8 cellular contexts compared by ENCODE assay signal in the genomic region with DNA sequence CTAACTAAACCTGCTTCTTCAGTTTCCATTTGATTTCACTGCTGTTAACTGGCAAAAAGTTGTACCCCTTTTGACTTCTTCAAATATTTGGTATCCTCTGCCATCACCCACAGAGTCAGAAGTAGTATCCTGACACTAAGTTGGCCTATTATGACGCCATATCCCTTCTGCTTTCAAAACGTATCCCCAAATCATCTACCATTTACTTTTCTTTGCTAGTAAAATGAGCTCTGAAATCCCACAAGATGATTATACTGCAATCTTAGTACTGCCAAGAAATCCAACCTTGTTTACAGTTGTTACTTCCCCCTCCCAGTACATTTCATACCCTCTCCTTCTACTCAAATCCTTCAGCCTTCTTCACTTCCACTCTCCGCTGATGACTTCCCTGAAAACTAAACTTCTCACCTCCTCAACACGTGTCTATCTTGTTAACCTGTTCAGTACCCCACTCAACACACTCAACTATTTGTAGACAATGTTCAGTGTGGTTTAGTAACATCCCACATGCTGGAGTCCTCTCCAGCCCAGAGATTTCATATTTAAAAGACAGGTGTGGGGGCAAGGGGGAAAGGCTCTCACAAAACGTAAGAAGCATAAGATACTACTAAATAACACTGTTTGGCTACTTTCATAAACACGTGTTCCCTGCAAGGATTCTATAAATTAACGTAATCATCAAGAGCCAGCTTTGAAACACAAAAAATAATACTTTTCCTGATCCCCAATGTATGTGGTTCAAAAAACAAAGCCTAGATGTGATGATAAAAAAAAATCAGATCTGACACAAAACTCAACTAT. TPM values are rescaled to one million over a fixed set of nuclear protein-coding genes. Genes with fewer than 3 reads are reported as not detected.
DNase-seq lines count a peak whose midpoint lies in the region; ATAC-seq and TF ChIP-seq lines count a peak whose summit lies in the region.

No MANE protein-coding gene starts in this region.

- peak overlapping the region; percentile 92 for H3K4me2 ChIP-seq in HCT116 (ENCODE audit: low read length)

- no peaks in the 10 kb centered on the region for H3K27me3 Mint-ChIP-seq in activated naive CD8-positive, alpha-beta T cell treated with anti-CD3 and anti-CD28 coated beads, Interleukin-2, amount 10 ng/mL, durations not matched to agents 7 days and 5 days

- H3K4me3 ChIP-seq in A673 (ENCODE audit: low read depth, low read length, poor library complexity, severe bottlenecking) = peak overlapping the region; percentile 90
- H3K4me3 ChIP-seq in HCT116 (replicated peaks in 1 of 2; ENCODE audit: low read depth in 1 of 2, low read length in 2 of 2) = peak overlapping the region; percentile 79
- H3K4me3 ChIP-seq in thymus (ENCODE audit: low read length) = peak overlapping the region; percentile 72

- peaks cover 64% of the 10 kb centered on the region for H3K79me2 ChIP-seq in HCT116 (ENCODE audit: insufficient read depth, low read length)

- H3K27ac ChIP-seq in A673 (ENCODE audit: low read depth, low read length, poor library complexity, severe bottlenecking) (peak overlapping the region; percentile 93), HCT116 (ENCODE audit: low read depth, low read length) (no peak overlapping the region), thymus (ENCODE audit: low read depth) (no peak overlapping the region)

- no peaks in the 10 kb centered on the region for H3K9me3 Mint-ChIP-seq in activated naive CD8-positive, alpha-beta T cell treated with anti-CD3 and anti-CD28 coated beads, Interleukin-2, amount 10 ng/mL, durations not matched to agents 7 days and 5 days

- no peak for TF ChIP-seq POLR2A in HCT116 (IDR thresholded peaks at IDR 0.05; ENCODE audit: borderline replicate concordance, extremely low read depth, insufficient read depth, insufficient read length)

- H3K4me1 ChIP-seq in A673 (ENCODE audit: insufficient read depth, low read length, poor library complexity, severe bottlenecking) = peaks cover 7% of the 10 kb centered on the region
- H3K4me1 ChIP-seq in HCT116 (ENCODE audit: control insufficient read depth in 1 of 2, insufficient read depth in 2 of 2, low read length in 2 of 2) = peaks cover 0 to 33% of the 10 kb centered on the region in 2 experiments; a peak in 2 of 4 replicates
- H3K4me1 ChIP-seq in thymus (ENCODE audit: control insufficient read depth, insufficient read depth, low read length) = peaks cover 11% of the 10 kb centered on the region

- RAD21 ChIA-PET in HCT116 (lab: Charles Lee; ENCODE audit: low non-redundant PET in 1 of 2, low total read pairs in 2 of 2, uncharacterized antibody in 2 of 2, unreplicated experiment in 2 of 2) = no interaction called here

- WGBS in thymus = 19% methylated on average over 7 of the region's 7 CpGs

- peaks cover 27% of the 10 kb centered on the region for H3K4me1 Mint-ChIP-seq in activated naive CD8-positive, alpha-beta T cell treated with anti-CD3 and anti-CD28 coated beads, Interleukin-2, amount 10 ng/mL, durations not matched to agents 7 days and 5 days

- H3K27me3 ChIP-seq in A673 (replicated peaks; ENCODE audit: insufficient read depth, low read depth, low read length, poor library complexity) (no peaks in the 10 kb centered on the region), HCT116 (ENCODE audit: insufficient read depth, low read length) (no peaks in the 10 kb centered on the region), thymus (ENCODE audit: control insufficient read depth, insufficient read depth) (no peaks in the 10 kb centered on the region)

- TF ChIP-seq RAD21 in HCT116 (IDR thresholded peaks at IDR 0.05; ENCODE audit: low read depth) = no peak

- peaks cover 14% of the 10 kb centered on the region; the same call in 1 of the 2 replicates for H4K20me1 ChIP-seq in HCT116 (ENCODE audit: insufficient read depth)

- no peak for TF ChIP-seq CTCF in A673 (conservative IDR thresholded peaks at IDR 0.05; ENCODE audit: low read depth, low read length)
- TF ChIP-seq CTCF in HCT116 (IDR thresholded peaks at IDR 0.05 in 2 of 3, conservative IDR thresholded peaks at IDR 0.05 in 1 of 3; ENCODE audit: borderline replicate concordance in 1 of 3, insufficient read depth in 1 of 3, low read depth in 2 of 3, low read length in 2 of 3) = no peak

- no peak for ATAC-seq in HCT116
- no peak for ATAC-seq in activated naive CD8-positive, alpha-beta T cell treated with anti-CD3 and anti-CD28 coated beads, Interleukin-2, amount 10 ng/mL, durations not matched to agents 7 days and 5 days (ENCODE audit: low read depth)
- ATAC-seq in GM19328 (IDR thresholded peaks at IDR 0.05; ENCODE audit: unreplicated experiment) = no peak
- no peak for ATAC-seq in GM21526 (IDR thresholded peaks at IDR 0.05; ENCODE audit: low FRiP score, unreplicated experiment)
- no peak for ATAC-seq in HG03196 (IDR thresholded peaks at IDR 0.05; ENCODE audit: unreplicated experiment)

- intact Hi-C loops in A673 (cut with micrococcal nuclease; ENCODE audit: unreplicated experiment) (loop anchor here (5.0 kb wide), 1 partner anchor 167 kb away; a partner anchor contains a TSS), HCT116 (cut with micrococcal nuclease) (loop anchor here (5.0 kb wide), 1 partner anchor 327 kb away; a partner anchor contains a TSS)

- BruUV-seq in A673 (replicated peaks; lab: Mats Ljungman, UMichigan) (no TSS peak), HCT116 (replicated peaks; lab: Mats Ljungman, UMichigan) (no TSS peak)

- DNase-seq in A673 (ENCODE audit: low spot score) (no peak), HCT116 (ENCODE audit: low read depth, low spot score) (no peak), left kidney (ENCODE audit: low read depth, low spot score) (peak; percentile 42)
- no peak for DNase-seq in activated naive CD8-positive, alpha-beta T cell treated with anti-CD3 and anti-CD28 coated beads, Interleukin-2, amount 10 ng/mL, durations not matched to agents 7 days and 5 days

- CTCF ChIA-PET in A673 (lab: Charles Lee) = no interaction called here
- CTCF ChIA-PET in HCT116 (lab: Charles Lee) = no interaction called here

- peaks cover 14% of the 10 kb centered on the region for H3K36me3 Mint-ChIP-seq in activated naive CD8-positive, alpha-beta T cell treated with anti-CD3 and anti-CD28 coated beads, Interleukin-2, amount 10 ng/mL, durations not matched to agents 7 days and 5 days

- POLR2A ChIA-PET in A673 (lab: Charles Lee; ENCODE audit: low non-redundant PET) (no interaction called here), HCT116 (lab: Charles Lee) (no interaction called here)
- POLR2A ChIA-PET in activated naive CD8-positive, alpha-beta T cell treated with anti-CD3 and anti-CD28 coated beads, Interleukin-2, amount 10 ng/mL, durations not matched to agents 7 days and 5 days (lab: Charles Lee) = interaction anchor here (2.7 kb wide), 1 partner anchor 329 kb away, joined by 9 read pairs; a partner anchor contains a TSS

- H3K9me2 ChIP-seq in HCT116 (ENCODE audit: insufficient read depth) = no peaks in the 10 kb centered on the region

- peak overlapping the region; percentile 90 for H3K4me3 Mint-ChIP-seq in activated naive CD8-positive, alpha-beta T cell treated with anti-CD3 and anti-CD28 coated beads, Interleukin-2, amount 10 ng/mL, durations not matched to agents 7 days and 5 days

- H3K36me3 ChIP-seq in A673 (ENCODE audit: insufficient read depth, low read length, poor library complexity, severe bottlenecking) (peaks cover 30% of the 10 kb centered on the region), HCT116 (ENCODE audit: control insufficient read depth in 1 of 2, insufficient read depth in 2 of 2, low read length in 2 of 2) (peaks cover 15 to 21% of the 10 kb centered on the region in 2 experiments), thymus (ENCODE audit: control insufficient read depth, insufficient read depth) (peaks cover 5% of the 10 kb centered on the region)

- H3K9ac ChIP-seq in HCT116 (ENCODE audit: low read length) = peak overlapping the region; percentile 90

- no peak overlapping the region for H2AFZ ChIP-seq in HCT116 (ENCODE audit: low read depth, low read length, poor library complexity, severe bottlenecking)

- H3K9me3 ChIP-seq in A673 (ENCODE audit: low read depth, low read length, poor library complexity, severe bottlenecking) (no peaks in the 10 kb centered on the region), HCT116 (ENCODE audit: control insufficient read depth in 1 of 2, insufficient read depth in 1 of 2, low read depth in 1 of 2, low read length in 2 of 2) (no peaks in the 10 kb centered on the region), thymus (ENCODE audit: control insufficient read depth) (no peaks in the 10 kb centered on the region)

- H3K27ac Mint-ChIP-seq in activated naive CD8-positive, alpha-beta T cell treated with anti-CD3 and anti-CD28 coated beads, Interleukin-2, amount 10 ng/mL, durations not matched to agents 7 days and 5 days = peak overlapping the region; percentile 87

TF ChIP-seq in HCT116, 20 proteins besides CTCF, POLR2A, EP300 and RAD21 (continues in another document):
- TF ChIP-seq POLR2AphosphoS5 (IDR thresholded peaks at IDR 0.05; ENCODE audit: low read depth, low read length) = no peak
- TF ChIP-seq, protein P1, sequence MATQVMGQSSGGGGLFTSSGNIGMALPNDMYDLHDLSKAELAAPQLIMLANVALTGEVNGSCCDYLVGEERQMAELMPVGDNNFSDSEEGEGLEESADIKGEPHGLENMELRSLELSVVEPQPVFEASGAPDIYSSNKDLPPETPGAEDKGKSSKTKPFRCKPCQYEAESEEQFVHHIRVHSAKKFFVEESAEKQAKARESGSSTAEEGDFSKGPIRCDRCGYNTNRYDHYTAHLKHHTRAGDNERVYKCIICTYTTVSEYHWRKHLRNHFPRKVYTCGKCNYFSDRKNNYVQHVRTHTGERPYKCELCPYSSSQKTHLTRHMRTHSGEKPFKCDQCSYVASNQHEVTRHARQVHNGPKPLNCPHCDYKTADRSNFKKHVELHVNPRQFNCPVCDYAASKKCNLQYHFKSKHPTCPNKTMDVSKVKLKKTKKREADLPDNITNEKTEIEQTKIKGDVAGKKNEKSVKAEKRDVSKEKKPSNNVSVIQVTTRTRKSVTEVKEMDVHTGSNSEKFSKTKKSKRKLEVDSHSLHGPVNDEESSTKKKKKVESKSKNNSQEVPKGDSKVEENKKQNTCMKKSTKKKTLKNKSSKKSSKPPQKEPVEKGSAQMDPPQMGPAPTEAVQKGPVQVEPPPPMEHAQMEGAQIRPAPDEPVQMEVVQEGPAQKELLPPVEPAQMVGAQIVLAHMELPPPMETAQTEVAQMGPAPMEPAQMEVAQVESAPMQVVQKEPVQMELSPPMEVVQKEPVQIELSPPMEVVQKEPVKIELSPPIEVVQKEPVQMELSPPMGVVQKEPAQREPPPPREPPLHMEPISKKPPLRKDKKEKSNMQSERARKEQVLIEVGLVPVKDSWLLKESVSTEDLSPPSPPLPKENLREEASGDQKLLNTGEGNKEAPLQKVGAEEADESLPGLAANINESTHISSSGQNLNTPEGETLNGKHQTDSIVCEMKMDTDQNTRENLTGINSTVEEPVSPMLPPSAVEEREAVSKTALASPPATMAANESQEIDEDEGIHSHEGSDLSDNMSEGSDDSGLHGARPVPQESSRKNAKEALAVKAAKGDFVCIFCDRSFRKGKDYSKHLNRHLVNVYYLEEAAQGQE (IDR thresholded peaks at IDR 0.05; ENCODE audit: low read depth) = no peak
- no peak for TF ChIP-seq JUND (IDR thresholded peaks at IDR 0.05)

RNA-seq across cellular contexts. Expression of a gene that starts 1.3 kb away (rescaled TPM):
- total RNA-seq in A673 (2021) (48.2 and 56.7 TPM in 2 replicates), HCT116 (2021; ENCODE audit: unreplicated experiment) (39.1 TPM)
- polyA plus RNA-seq in HCT116 (2012) = 6.3 and 8.3 TPM in 2 replicates
- total RNA-seq in activated naive CD8-positive, alpha-beta T cell treated with anti-CD3 and anti-CD28 coated beads, Interleukin-2, amount 10 ng/mL, durations not matched to agents 7 days and 5 days = 10 to 100 TPM; 16.8 to 16.9 TPM
- 5.9 TPM for polyA plus RNA-seq in thymus
